8 cellular contexts compared by ENCODE assay signal in the genomic region with DNA sequence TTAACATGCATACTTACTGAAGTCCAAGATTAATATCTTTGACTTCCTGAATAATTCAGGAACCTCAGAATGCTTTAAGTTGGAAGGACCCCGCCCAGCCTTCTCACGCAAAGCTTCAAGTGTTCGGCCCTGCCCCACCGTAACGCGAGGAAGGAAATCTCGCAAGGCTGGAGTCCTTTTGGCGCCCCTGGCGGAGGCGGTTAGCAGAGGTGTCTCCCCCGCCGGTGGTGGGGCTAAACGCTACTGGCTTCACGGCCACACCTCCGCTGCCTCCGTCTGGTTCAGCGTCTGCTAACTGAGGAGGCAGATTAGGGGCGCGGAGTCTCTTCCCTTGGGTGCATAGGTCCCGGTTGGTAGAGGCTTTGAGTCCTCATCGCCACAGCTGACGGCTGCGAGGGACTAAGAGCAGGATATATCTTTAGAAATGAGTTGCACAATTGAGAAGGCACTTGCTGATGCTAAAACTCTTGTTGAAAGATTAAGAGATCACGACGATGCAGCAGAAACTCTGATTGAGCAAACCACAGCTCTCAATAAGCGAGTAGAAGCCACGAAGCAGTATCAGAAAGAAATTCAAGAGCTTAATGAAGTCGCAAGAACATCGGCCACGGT. TPM values are rescaled to one million over a fixed set of nuclear protein-coding genes. Genes with fewer than 3 reads are reported as not detected.
DNase-seq lines count a peak whose midpoint lies in the region; ATAC-seq and TF ChIP-seq lines count a peak whose summit lies in the region.

No MANE protein-coding gene starts in this region.

- no peaks in the 10 kb centered on the region for H3K27me3 Mint-ChIP-seq in endodermal cell (ENCODE audit: insufficient read depth)

- no peak overlapping the region for H3K27ac Mint-ChIP-seq in endodermal cell

- H3K4me1 Mint-ChIP-seq in endodermal cell: peaks cover 17% of the 10 kb centered on the region

- no peak overlapping the region for H3K9ac ChIP-seq in endodermal cell (ENCODE audit: extremely low read depth, low read length, poor library complexity, severe bottlenecking)

- H3K4me1 ChIP-seq in endodermal cell (ENCODE audit: control insufficient read depth, insufficient read depth, low read length): no peaks in the 10 kb centered on the region

- peak; percentile 53 to 63 for DNase-seq in activated CD4-positive, alpha-beta T cell treated with anti-CD3 and anti-CD28 coated beads, Interleukin-2, amount 50 U/mL, for 48 hours
- DNase-seq in endodermal cell (peak; percentile 98), DMS 273 (lab: John Stamatoyannopoulos, UW; ENCODE audit: unreplicated experiment) (no peak), DMS79 (lab: John Stamatoyannopoulos, UW) (no peak)
- DNase-seq in stimulated activated CD4-positive, alpha-beta T cell treated with anti-CD3 and anti-CD28 coated beads, Interleukin-15, amount 100 ng/mL, for 24 hours: peak; percentile 73

- no peak overlapping the region for H3K4me3 Mint-ChIP-seq in endodermal cell

- no peak overlapping the region for H3K27ac ChIP-seq in endodermal cell (ENCODE audit: low read depth, low read length)

- H3K36me3 ChIP-seq in endodermal cell (ENCODE audit: control insufficient read depth, insufficient read depth, low read length): peaks cover 25% of the 10 kb centered on the region

- H3K36me3 Mint-ChIP-seq in endodermal cell (ENCODE audit: low read depth): peaks cover 17% of the 10 kb centered on the region

- TF ChIP-seq CTCF in GM12873 (IDR thresholded peaks at IDR 0.05; ENCODE audit: insufficient read depth, low read depth, low read length, missing control alignments) (peak; percentile 56), endodermal cell (conservative IDR thresholded peaks at IDR 0.05) (peak; percentile 81)

- peaks cover 6% of the 10 kb centered on the region for H3K9me3 ChIP-seq in endodermal cell (ENCODE audit: control insufficient read depth, low read length)

- H3K27me3 ChIP-seq in endodermal cell (ENCODE audit: control insufficient read depth, insufficient read depth, low read length, poor library complexity, severe bottlenecking): no peaks in the 10 kb centered on the region

- H3K4me3 ChIP-seq in endodermal cell (ENCODE audit: low read length): no peak overlapping the region

- peaks cover 2% of the 10 kb centered on the region for H3K9me3 Mint-ChIP-seq in endodermal cell

- 85 to 94% methylated on average over 30 of the region's 30 CpGs for WGBS in endodermal cell (ENCODE audit: insufficient coverage in 1 of 2, insufficient read length in 1 of 2), 2 experiments

- ATAC-seq in HG03460 (IDR thresholded peaks at IDR 0.05; ENCODE audit: unreplicated experiment): no peak
- no peak for ATAC-seq in HG02642 (IDR thresholded peaks at IDR 0.05; ENCODE audit: poor library complexity, unreplicated experiment)

RNA-seq across cellular contexts. Expression of gene SPATS2, which starts 21.9 kb away (rescaled TPM):
- total RNA-seq in endodermal cell: 10 to 100 TPM; 50.2 to 64.8 TPM
- 52.3 TPM for polyA plus RNA-seq in endodermal cell (2013, experiment 1 of 2)
- 46.9 TPM for polyA plus RNA-seq in endodermal cell (2013, experiment 2 of 2)

RNA-seq across cellular contexts. Expression of gene DNAJC22, which starts 42.5 kb away (rescaled TPM):
- 1 to 10 TPM; 1.9 to 4.6 TPM for total RNA-seq in endodermal cell
- polyA plus RNA-seq in endodermal cell (2013, experiment 1 of 2): 1.9 TPM
- 2.2 TPM for polyA plus RNA-seq in endodermal cell (2013, experiment 2 of 2)

RNA-seq across cellular contexts. Expression of gene C1QL4, which starts 52.2 kb away (rescaled TPM):
- under 1 TPM; 0.20 to 0.38 TPM for total RNA-seq in endodermal cell
- polyA plus RNA-seq in endodermal cell (2013, experiment 1 of 2): 31.0 TPM
- polyA plus RNA-seq in endodermal cell (2013, experiment 2 of 2): 38.9 TPM

Comparison
In these comparisons a context has a peak if more than half of its experiments do, and no peak if none do; other contexts are left out.
1. DNase-seq: peak in activated CD4-positive, alpha-beta T cell treated with anti-CD3 and anti-CD28 coated beads, Interleukin-2, amount 50 U/mL, for 48 hours (2 of 2), endodermal cell (single experiment) and stimulated activated CD4-positive, alpha-beta T cell treated with anti-CD3 and anti-CD28 coated beads, Interleukin-15, amount 100 ng/mL, for 24 hours (single experiment); none in DMS 273 (single experiment) and DMS79 (single experiment).